Comparison of ENCODE assay signal across 11 cellular contexts in genomic region chr11:70914496-70914895, GRCh38.
"Had no signal": no experiment of that assay in that cellular context is flagged by ENCODE, and none has a peak within 500 bp of the region (broad histone marks: within the 10 kb centered on the region; RNA-seq: fewer than 3 reads in every experiment).

No MANE protein-coding gene starts in this region.

- H3K4me2 ChIP-seq: hepatocyte had no signal

- ATAC-seq: activated naive CD8-positive, alpha-beta T cell treated with anti-CD3 and anti-CD28 coated beads, Interleukin-2, amount 50 U/mL, for 24 hours; activated T-cell treated with anti-CD3 and anti-CD28 coated beads, Interleukin-2, amount 50 U/mL, for 4 hours had no signal

- H3K4me1 ChIP-seq: pancreas, tibial nerve had no signal

- H3K4me3 ChIP-seq: hepatocyte, pancreas, skin epidermis, tibial nerve had no signal

- H3K36me3 ChIP-seq: pancreas, stomach, tibial nerve had no signal

- H3K9me3 ChIP-seq: pancreas had no signal

- H2AFZ ChIP-seq: hepatocyte had no signal

- H3K27me3 ChIP-seq: hepatocyte, pancreas, stomach, tibial nerve had no signal

- DNase-seq: activated CD4-positive, alpha-beta memory T cell treated with anti-CD3 and anti-CD28 coated beads for 36 hours; activated naive CD4-positive, alpha-beta T cell treated with Interleukin-2 at 50 U/mL for 16 hours; activated naive CD8-positive, alpha-beta T cell treated with anti-CD3 and anti-CD28 coated beads, Interleukin-2, amount 50 U/mL, for 24 hours; activated T-cell treated with anti-CD3 and anti-CD28 coated beads, Interleukin-2, amount 50 U/mL, for 4 hours; effector memory CD4-positive, alpha-beta T cell; T-helper 9 cell had no signal

- H3K27ac ChIP-seq: hepatocyte, pancreas, skin epidermis, tibial nerve had no signal

- H3K79me2 ChIP-seq: hepatocyte had no signal
